ENCODE assay signal across 17 cellular contexts in genomic region chr17:29495011-29495410, GRCh38.
DNase-seq lines count a peak whose midpoint lies in the region; ATAC-seq, FAIRE-seq and TF ChIP-seq lines count a peak whose summit lies in the region.
"Had no signal": no experiment of that assay in that cellular context is flagged by ENCODE, and none has a peak within 500 bp of the region (broad histone marks: within the 10 kb centered on the region; RNA-seq: fewer than 3 reads in every experiment).

No MANE protein-coding gene starts in this region.

- POLR2A ChIA-PET in A549 (lab: Yijun Ruan, JAX) = no interaction called here

- CTCF ChIA-PET in A549 (lab: Yijun Ruan, JAX) = interaction anchor here (1.2 to 2.2 kb wide), 5 partner anchors 11 to 125 kb away, joined by 3 to 15 read pairs (median 4); no protein-coding TSS in a partner anchor

- ATAC-seq in A549 (peak in 1 of 2 experiments; percentile 42; a peak in 2 of 6 replicates), HG02852 (IDR thresholded peaks at IDR 0.05; ENCODE audit: unreplicated experiment) (no peak), Right ventricle myocardium superior (ENCODE audit: poor library complexity) (no peak)
- ATAC-seq: activated naive CD4-positive, alpha-beta T cell treated with anti-CD3 and anti-CD28 coated beads, Interleukin-2, amount 50 U/mL, for 72 hours had no signal

- peak; percentile 95 for FAIRE-seq in A549 (lab: Jason Lieb, UNC)
- FAIRE-seq: TTC549 had no signal

- no peak overlapping the region for H3K4me3 ChIP-seq in A549
- no peak overlapping the region for H3K4me3 ChIP-seq in fibroblast of villous mesenchyme (ENCODE audit: low read depth, low read length)

- no peak for TF ChIP-seq POLR2A in A549 (IDR thresholded peaks at IDR 0.05; ENCODE audit: low read length)

- TF ChIP-seq CTCF in A549 (IDR thresholded peaks at IDR 0.05) = no peak
- TF ChIP-seq CTCF in fibroblast of villous mesenchyme (IDR thresholded peaks at IDR 0.05; ENCODE audit: insufficient read depth, low read depth, low read length) = no peak

- no peak overlapping the region for H3K27ac ChIP-seq in A549

- no peak for TF ChIP-seq RAD21 in A549 (conservative IDR thresholded peaks at IDR 0.05 in 1 of 2, IDR thresholded peaks at IDR 0.05 in 1 of 2)

- intact Hi-C loops in Right ventricle myocardium superior (cut with DNase I) = no loop called here

- H3K4me2 ChIP-seq in A549 = no peak overlapping the region

- DNase-seq in A549 (ENCODE audit: low read depth in 1 of 2, low spot score in 1 of 2) (no peak), HCEC 1CT (peak; percentile 75), amniotic stem cell (lab: John Stamatoyannopoulos, UW) (peak; percentile 1), fibroblast of villous mesenchyme (ENCODE audit: low read depth) (peak; percentile 24), Right ventricle myocardium superior (no peak)
- no peak for DNase-seq in stimulated activated naive CD4-positive, alpha-beta T cell treated with Interleukin-2 at 50 U/mL for 16 hours (lab: John Stamatoyannopoulos, UW)
- no peak for DNase-seq in activated naive CD4-positive, alpha-beta T cell (lab: John Stamatoyannopoulos, UW)
- DNase-seq: AML-193, Calu3, endodermal cell, GOT3, NCI-H146, NCI-H510A treated with DMSO at 0.1 percent for 48 hours, retina had no signal

- WGBS in A549 (ENCODE audit: missing lambda C conversion rate) = 78% methylated on average over 1 of the region's 1 CpG

- H3K4me1 ChIP-seq in A549 = peaks cover 9% of the 10 kb centered on the region; the same call in 1 of the 3 replicates

- H3K9me3 ChIP-seq in A549 = no peaks in the 10 kb centered on the region

- no peak for TF ChIP-seq EP300 in A549 (IDR thresholded peaks at IDR 0.05)

TF ChIP-seq in A549, 52 proteins besides CTCF, POLR2A, EP300 and RAD21:
- TF ChIP-seq FOSL2 (IDR thresholded peaks at IDR 0.05) (no peak), FOSL2 (CRISPR knock-in tag; IDR thresholded peaks at IDR 0.05) (peak; percentile 51), ZSCAN20 (CRISPR knock-in tag; IDR thresholded peaks at IDR 0.05) (no peak)

Comparison
In these comparisons a context has a peak if more than half of its experiments do, and no peak if none do; other contexts are left out.
1. DNase-seq: peak in HCEC 1CT (single experiment), amniotic stem cell (single experiment) and fibroblast of villous mesenchyme (single experiment); none in A549 (0 of 2), stimulated activated naive CD4-positive, alpha-beta T cell treated with Interleukin-2 at 50 U/mL for 16 hours (single experiment), activated naive CD4-positive, alpha-beta T cell (0 of 4) and Right ventricle myocardium superior (single experiment).